Comparison of ENCODE assay signal across 1 cellular context in the genomic region with DNA sequence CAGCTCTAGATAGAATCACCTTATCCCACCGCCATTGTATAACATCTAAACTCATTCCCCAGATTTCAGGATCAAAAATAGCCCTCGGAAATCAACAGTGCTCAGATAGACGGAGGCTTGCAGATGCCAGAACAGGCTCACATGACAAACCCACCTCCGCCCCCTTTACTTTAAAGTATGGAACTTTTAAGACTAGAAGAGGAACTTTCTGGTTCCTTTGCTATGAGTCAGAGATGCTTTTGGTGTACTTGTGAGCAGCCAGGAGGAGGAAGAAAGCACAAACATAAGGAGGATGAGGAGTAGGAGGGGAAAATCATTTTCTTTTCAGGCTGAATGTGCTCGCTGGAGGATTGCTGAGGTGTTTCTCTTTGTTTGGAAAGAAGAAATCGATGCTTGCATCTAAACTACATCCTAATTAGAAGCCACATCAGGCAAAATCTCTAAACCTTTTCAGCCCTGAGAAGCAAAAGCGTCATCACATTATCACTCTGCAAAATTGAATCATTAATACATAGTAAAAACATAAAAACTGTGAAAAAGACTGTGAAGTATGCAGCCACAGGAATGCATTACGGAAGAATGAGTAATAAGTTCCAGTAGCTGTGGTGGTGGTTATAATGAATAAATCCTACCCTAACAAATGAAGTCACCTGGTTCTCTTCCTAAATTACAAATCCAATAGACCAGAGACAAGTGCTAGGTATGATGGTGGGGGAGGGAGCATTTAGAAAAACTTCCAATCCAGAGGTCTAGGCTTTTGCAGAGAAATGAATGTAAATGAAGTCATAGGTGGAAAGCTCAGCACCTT.
TF ChIP-seq lines count a peak whose summit lies in the region.

No MANE protein-coding gene starts in this region.

TF ChIP-seq in GM23338, 12 proteins besides CTCF, POLR2A, EP300 and RAD21:
- TF ChIP-seq CREB1 (CRISPR knock-in tag; IDR thresholded peaks at IDR 0.05; ENCODE audit: low read depth) (no peak), EZH2 (IDR thresholded peaks at IDR 0.05; ENCODE audit: low read depth, unreplicated experiment) (no peak), ZNF331 (CRISPR knock-in tag; IDR thresholded peaks at IDR 0.05; ENCODE audit: low read depth) (no peak), ZNF114 (CRISPR knock-in tag; IDR thresholded peaks at IDR 0.05) (no peak), EZH2phosphoT487 (IDR thresholded peaks at IDR 0.05; ENCODE audit: unreplicated experiment) (no peak)
- TF ChIP-seq, protein P1, sequence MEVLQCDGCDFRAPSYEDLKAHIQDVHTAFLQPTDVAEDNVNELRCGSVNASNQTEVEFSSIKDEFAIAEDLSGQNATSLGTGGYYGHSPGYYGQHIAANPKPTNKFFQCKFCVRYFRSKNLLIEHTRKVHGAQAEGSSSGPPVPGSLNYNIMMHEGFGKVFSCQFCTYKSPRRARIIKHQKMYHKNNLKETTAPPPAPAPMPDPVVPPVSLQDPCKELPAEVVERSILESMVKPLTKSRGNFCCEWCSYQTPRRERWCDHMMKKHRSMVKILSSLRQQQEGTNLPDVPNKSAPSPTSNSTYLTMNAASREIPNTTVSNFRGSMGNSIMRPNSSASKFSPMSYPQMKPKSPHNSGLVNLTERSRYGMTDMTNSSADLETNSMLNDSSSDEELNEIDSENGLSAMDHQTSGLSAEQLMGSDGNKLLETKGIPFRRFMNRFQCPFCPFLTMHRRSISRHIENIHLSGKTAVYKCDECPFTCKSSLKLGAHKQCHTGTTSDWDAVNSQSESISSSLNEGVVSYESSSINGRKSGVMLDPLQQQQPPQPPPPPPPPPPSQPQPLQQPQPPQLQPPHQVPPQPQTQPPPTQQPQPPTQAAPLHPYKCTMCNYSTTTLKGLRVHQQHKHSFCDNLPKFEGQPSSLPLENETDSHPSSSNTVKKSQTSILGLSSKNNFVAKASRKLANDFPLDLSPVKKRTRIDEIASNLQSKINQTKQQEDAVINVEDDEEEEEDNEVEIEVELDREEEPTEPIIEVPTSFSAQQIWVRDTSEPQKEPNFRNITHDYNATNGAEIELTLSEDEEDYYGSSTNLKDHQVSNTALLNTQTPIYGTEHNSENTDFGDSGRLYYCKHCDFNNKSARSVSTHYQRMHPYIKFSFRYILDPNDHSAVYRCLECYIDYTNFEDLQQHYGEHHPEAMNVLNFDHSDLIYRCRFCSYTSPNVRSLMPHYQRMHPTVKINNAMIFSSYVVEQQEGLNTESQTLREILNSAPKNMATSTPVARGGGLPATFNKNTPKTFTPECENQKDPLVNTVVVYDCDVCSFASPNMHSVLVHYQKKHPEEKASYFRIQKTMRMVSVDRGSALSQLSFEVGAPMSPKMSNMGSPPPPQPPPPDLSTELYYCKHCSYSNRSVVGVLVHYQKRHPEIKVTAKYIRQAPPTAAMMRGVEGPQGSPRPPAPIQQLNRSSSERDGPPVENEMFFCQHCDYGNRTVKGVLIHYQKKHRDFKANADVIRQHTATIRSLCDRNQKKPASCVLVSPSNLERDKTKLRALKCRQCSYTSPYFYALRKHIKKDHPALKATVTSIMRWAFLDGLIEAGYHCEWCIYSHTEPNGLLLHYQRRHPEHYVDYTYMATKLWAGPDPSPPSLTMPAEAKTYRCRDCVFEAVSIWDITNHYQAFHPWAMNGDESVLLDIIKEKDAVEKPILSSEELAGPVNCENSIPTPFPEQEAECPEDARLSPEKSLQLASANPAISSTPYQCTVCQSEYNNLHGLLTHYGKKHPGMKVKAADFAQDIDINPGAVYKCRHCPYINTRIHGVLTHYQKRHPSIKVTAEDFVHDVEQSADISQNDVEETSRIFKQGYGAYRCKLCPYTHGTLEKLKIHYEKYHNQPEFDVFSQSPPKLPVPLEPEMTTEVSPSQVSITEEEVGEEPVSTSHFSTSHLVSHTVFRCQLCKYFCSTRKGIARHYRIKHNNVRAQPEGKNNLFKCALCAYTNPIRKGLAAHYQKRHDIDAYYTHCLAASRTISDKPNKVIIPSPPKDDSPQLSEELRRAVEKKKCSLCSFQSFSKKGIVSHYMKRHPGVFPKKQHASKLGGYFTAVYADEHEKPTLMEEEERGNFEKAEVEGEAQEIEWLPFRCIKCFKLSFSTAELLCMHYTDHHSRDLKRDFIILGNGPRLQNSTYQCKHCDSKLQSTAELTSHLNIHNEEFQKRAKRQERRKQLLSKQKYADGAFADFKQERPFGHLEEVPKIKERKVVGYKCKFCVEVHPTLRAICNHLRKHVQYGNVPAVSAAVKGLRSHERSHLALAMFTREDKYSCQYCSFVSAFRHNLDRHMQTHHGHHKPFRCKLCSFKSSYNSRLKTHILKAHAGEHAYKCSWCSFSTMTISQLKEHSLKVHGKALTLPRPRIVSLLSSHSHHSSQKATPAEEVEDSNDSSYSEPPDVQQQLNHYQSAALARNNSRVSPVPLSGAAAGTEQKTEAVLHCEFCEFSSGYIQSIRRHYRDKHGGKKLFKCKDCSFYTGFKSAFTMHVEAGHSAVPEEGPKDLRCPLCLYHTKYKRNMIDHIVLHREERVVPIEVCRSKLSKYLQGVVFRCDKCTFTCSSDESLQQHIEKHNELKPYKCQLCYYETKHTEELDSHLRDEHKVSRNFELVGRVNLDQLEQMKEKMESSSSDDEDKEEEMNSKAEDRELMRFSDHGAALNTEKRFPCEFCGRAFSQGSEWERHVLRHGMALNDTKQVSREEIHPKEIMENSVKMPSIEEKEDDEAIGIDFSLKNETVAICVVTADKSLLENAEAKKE (CRISPR knock-in tag; IDR thresholded peaks at IDR 0.05) = no peak
- TF ChIP-seq, protein P2, sequence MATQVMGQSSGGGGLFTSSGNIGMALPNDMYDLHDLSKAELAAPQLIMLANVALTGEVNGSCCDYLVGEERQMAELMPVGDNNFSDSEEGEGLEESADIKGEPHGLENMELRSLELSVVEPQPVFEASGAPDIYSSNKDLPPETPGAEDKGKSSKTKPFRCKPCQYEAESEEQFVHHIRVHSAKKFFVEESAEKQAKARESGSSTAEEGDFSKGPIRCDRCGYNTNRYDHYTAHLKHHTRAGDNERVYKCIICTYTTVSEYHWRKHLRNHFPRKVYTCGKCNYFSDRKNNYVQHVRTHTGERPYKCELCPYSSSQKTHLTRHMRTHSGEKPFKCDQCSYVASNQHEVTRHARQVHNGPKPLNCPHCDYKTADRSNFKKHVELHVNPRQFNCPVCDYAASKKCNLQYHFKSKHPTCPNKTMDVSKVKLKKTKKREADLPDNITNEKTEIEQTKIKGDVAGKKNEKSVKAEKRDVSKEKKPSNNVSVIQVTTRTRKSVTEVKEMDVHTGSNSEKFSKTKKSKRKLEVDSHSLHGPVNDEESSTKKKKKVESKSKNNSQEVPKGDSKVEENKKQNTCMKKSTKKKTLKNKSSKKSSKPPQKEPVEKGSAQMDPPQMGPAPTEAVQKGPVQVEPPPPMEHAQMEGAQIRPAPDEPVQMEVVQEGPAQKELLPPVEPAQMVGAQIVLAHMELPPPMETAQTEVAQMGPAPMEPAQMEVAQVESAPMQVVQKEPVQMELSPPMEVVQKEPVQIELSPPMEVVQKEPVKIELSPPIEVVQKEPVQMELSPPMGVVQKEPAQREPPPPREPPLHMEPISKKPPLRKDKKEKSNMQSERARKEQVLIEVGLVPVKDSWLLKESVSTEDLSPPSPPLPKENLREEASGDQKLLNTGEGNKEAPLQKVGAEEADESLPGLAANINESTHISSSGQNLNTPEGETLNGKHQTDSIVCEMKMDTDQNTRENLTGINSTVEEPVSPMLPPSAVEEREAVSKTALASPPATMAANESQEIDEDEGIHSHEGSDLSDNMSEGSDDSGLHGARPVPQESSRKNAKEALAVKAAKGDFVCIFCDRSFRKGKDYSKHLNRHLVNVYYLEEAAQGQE (IDR thresholded peaks at IDR 0.05; ENCODE audit: unreplicated experiment) = no peak
- TF ChIP-seq, protein P3, sequence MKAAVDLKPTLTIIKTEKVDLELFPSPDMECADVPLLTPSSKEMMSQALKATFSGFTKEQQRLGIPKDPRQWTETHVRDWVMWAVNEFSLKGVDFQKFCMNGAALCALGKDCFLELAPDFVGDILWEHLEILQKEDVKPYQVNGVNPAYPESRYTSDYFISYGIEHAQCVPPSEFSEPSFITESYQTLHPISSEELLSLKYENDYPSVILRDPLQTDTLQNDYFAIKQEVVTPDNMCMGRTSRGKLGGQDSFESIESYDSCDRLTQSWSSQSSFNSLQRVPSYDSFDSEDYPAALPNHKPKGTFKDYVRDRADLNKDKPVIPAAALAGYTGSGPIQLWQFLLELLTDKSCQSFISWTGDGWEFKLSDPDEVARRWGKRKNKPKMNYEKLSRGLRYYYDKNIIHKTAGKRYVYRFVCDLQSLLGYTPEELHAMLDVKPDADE (IDR thresholded peaks at IDR 0.05) = no peak
TF ChIP-seq in GM23338: peak in this region for 0.
